In the genomic region with DNA sequence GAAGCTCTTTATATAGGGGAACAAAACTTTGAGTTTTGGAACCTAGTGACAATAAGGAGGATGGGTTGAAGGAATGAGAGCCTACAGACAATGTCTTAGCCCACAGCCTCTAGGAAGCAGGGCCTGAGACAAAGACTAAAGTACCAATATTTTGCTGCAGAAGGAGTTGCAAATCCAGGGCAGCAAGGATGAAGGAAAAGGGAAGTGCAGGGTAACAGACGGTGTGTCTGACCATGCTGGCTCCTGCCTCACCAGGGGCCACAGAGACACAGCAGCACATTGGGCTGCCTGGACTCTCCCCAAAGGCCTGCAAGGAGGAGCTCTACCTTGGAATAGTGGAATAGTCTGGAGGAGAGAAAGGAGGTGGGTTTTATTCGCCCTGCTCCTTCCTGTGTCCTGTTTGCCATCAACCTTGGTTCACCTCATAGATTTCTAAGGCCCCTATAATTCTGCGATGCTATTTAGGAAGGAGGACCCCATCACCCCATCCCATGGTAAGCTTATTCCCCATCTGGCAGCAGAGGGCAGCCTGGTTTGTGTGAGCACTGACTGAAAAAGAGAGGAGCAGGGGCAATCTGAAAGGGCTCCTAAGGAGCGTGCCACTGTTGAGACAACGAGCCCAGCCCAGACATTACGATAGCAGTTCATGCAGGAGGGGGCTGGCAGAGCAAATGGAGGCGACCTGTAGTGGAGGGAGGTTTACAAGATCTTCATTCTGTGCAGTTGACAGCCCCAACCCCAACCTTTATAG, we compare ENCODE assay signal across 1 cellular context.
TF ChIP-seq lines count a peak whose summit lies in the region.

No MANE protein-coding gene starts in this region.

TF ChIP-seq in GM12878, 131 proteins besides CTCF, POLR2A, EP300 and RAD21:
- TF ChIP-seq SPI1 (IDR thresholded peaks at IDR 0.05; ENCODE audit: borderline replicate concordance, insufficient read depth, low read depth, low read length) (0 out of 2 replicates have a peak, but pooled peaks have one; percentile 22), IKZF1 (conservative IDR thresholded peaks at IDR 0.05) (no peak)
